ENCODE assay signal across 1 cellular context in the genomic region with DNA sequence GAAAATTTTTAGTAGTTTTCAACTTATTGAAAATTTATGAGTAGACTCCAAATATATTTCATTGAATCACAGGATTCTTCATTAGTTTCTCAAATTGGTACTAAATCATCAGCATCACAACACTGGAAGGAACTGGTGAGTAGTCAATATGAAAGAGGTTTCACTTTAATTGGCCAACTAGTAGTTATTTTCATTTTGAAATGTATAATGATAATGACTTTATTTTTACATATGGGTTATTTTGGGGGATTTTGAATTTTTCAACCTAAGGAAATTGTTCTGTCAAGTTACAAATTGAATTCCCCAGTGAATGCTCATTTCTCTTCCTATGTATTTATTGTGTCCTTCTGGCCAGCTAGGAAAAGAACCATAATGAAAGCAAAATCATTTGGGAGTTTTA.
TF ChIP-seq lines count a peak whose summit lies in the region.

No MANE protein-coding gene starts in this region.

TF ChIP-seq in GM12878, 131 proteins besides CTCF, POLR2A, EP300 and RAD21 (continued from another document):
- TF ChIP-seq, protein P1, sequence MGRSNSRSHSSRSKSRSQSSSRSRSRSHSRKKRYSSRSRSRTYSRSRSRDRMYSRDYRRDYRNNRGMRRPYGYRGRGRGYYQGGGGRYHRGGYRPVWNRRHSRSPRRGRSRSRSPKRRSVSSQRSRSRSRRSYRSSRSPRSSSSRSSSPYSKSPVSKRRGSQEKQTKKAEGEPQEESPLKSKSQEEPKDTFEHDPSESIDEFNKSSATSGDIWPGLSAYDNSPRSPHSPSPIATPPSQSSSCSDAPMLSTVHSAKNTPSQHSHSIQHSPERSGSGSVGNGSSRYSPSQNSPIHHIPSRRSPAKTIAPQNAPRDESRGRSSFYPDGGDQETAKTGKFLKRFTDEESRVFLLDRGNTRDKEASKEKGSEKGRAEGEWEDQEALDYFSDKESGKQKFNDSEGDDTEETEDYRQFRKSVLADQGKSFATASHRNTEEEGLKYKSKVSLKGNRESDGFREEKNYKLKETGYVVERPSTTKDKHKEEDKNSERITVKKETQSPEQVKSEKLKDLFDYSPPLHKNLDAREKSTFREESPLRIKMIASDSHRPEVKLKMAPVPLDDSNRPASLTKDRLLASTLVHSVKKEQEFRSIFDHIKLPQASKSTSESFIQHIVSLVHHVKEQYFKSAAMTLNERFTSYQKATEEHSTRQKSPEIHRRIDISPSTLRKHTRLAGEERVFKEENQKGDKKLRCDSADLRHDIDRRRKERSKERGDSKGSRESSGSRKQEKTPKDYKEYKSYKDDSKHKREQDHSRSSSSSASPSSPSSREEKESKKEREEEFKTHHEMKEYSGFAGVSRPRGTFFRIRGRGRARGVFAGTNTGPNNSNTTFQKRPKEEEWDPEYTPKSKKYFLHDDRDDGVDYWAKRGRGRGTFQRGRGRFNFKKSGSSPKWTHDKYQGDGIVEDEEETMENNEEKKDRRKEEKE (IDR thresholded peaks at IDR 0.05), result no peak
- TF ChIP-seq BCL11A (IDR thresholded peaks at IDR 0.05; ENCODE audit: low read depth, low read length), result 0 out of 2 replicates have a peak, but pooled peaks have one; percentile 45
- no peak for TF ChIP-seq SREBF2 (IDR thresholded peaks at IDR 0.05; ENCODE audit: low read length)
- TF ChIP-seq RB1 (IDR thresholded peaks at IDR 0.05; ENCODE audit: borderline replicate concordance), result no peak
- peak; percentile 8; the same call in 1 of the 2 replicates for TF ChIP-seq IKZF1 (conservative IDR thresholded peaks at IDR 0.05)
- no peak for TF ChIP-seq SMARCA5 (IDR thresholded peaks at IDR 0.05)
- no peak for TF ChIP-seq TCF7 (IDR thresholded peaks at IDR 0.05; ENCODE audit: borderline replicate concordance)
- TF ChIP-seq RELA (IDR thresholded peaks at IDR 0.05; ENCODE audit: borderline replicate concordance, partially characterized antibody), result peak; percentile 61
- TF ChIP-seq ZNF217 (IDR thresholded peaks at IDR 0.05), result 0 out of 2 replicates have a peak, but pooled peaks have one; percentile 35
- peak; percentile 42; the same call in 1 of the 2 replicates for TF ChIP-seq SPI1 (IDR thresholded peaks at IDR 0.05; ENCODE audit: borderline replicate concordance, insufficient read depth, low read depth, low read length)
- TF ChIP-seq SREBF1 (IDR thresholded peaks at IDR 0.05; ENCODE audit: low read length), result no peak
- no peak for TF ChIP-seq CHD2 (IDR thresholded peaks at IDR 0.05; ENCODE audit: borderline replicate concordance, low read depth, low read length)
- TF ChIP-seq BACH1 (IDR thresholded peaks at IDR 0.05; ENCODE audit: borderline replicate concordance), result no peak
- TF ChIP-seq MXI1 (IDR thresholded peaks at IDR 0.05; ENCODE audit: low read depth, low read length), result no peak
- TF ChIP-seq MYC (IDR thresholded peaks at IDR 0.05; ENCODE audit: insufficient read depth, insufficient read length, insufficient replicate concordance, low read length, severe bottlenecking), result no peak
- TF ChIP-seq MTA3 (IDR thresholded peaks at IDR 0.05; ENCODE audit: borderline replicate concordance, low read length), result no peak
- TF ChIP-seq, protein P2, sequence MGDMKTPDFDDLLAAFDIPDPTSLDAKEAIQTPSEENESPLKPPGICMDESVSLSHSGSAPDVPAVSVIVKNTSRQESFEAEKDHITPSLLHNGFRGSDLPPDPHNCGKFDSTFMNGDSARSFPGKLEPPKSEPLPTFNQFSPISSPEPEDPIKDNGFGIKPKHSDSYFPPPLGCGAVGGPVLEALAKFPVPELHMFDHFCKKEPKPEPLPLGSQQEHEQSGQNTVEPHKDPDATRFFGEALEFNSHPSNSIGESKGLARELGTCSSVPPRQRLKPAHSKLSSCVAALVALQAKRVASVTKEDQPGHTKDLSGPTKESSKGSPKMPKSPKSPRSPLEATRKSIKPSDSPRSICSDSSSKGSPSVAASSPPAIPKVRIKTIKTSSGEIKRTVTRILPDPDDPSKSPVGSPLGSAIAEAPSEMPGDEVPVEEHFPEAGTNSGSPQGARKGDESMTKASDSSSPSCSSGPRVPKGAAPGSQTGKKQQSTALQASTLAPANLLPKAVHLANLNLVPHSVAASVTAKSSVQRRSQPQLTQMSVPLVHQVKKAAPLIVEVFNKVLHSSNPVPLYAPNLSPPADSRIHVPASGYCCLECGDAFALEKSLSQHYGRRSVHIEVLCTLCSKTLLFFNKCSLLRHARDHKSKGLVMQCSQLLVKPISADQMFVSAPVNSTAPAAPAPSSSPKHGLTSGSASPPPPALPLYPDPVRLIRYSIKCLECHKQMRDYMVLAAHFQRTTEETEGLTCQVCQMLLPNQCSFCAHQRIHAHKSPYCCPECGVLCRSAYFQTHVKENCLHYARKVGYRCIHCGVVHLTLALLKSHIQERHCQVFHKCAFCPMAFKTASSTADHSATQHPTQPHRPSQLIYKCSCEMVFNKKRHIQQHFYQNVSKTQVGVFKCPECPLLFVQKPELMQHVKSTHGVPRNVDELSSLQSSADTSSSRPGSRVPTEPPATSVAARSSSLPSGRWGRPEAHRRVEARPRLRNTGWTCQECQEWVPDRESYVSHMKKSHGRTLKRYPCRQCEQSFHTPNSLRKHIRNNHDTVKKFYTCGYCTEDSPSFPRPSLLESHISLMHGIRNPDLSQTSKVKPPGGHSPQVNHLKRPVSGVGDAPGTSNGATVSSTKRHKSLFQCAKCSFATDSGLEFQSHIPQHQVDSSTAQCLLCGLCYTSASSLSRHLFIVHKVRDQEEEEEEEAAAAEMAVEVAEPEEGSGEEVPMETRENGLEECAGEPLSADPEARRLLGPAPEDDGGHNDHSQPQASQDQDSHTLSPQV (IDR thresholded peaks at IDR 0.05), result no peak
- no peak for TF ChIP-seq TCF12 (IDR thresholded peaks at IDR 0.05; ENCODE audit: low read depth, low read length)
- TF ChIP-seq MEF2A (IDR thresholded peaks at IDR 0.05; ENCODE audit: insufficient read depth, low read depth, low read length), result peak; percentile 87
- TF ChIP-seq TCF3 (IDR thresholded peaks at IDR 0.05; ENCODE audit: borderline replicate concordance, insufficient read depth, low read depth, low read length), result no peak
- TF ChIP-seq MYB (IDR thresholded peaks at IDR 0.05; ENCODE audit: borderline replicate concordance, low read depth, low read length), result no peak
- peak; percentile 74 for TF ChIP-seq JUNB (IDR thresholded peaks at IDR 0.05)
- TF ChIP-seq, protein P3, sequence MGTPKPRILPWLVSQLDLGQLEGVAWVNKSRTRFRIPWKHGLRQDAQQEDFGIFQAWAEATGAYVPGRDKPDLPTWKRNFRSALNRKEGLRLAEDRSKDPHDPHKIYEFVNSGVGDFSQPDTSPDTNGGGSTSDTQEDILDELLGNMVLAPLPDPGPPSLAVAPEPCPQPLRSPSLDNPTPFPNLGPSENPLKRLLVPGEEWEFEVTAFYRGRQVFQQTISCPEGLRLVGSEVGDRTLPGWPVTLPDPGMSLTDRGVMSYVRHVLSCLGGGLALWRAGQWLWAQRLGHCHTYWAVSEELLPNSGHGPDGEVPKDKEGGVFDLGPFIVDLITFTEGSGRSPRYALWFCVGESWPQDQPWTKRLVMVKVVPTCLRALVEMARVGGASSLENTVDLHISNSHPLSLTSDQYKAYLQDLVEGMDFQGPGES (IDR thresholded peaks at IDR 0.05), result no peak
- peak; percentile 74 for TF ChIP-seq MEF2B (IDR thresholded peaks at IDR 0.05; ENCODE audit: partially characterized antibody, poor library complexity, severe bottlenecking)
- no peak for TF ChIP-seq SUPT20H (IDR thresholded peaks at IDR 0.05; ENCODE audit: borderline replicate concordance, control insufficient read depth, low read depth, low read length)
- TF ChIP-seq, protein P4, sequence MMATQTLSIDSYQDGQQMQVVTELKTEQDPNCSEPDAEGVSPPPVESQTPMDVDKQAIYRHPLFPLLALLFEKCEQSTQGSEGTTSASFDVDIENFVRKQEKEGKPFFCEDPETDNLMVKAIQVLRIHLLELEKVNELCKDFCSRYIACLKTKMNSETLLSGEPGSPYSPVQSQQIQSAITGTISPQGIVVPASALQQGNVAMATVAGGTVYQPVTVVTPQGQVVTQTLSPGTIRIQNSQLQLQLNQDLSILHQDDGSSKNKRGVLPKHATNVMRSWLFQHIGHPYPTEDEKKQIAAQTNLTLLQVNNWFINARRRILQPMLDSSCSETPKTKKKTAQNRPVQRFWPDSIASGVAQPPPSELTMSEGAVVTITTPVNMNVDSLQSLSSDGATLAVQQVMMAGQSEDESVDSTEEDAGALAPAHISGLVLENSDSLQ (IDR thresholded peaks at IDR 0.05), result no peak
- TF ChIP-seq ZSCAN29 (IDR thresholded peaks at IDR 0.05), result no peak
- TF ChIP-seq, protein P5, sequence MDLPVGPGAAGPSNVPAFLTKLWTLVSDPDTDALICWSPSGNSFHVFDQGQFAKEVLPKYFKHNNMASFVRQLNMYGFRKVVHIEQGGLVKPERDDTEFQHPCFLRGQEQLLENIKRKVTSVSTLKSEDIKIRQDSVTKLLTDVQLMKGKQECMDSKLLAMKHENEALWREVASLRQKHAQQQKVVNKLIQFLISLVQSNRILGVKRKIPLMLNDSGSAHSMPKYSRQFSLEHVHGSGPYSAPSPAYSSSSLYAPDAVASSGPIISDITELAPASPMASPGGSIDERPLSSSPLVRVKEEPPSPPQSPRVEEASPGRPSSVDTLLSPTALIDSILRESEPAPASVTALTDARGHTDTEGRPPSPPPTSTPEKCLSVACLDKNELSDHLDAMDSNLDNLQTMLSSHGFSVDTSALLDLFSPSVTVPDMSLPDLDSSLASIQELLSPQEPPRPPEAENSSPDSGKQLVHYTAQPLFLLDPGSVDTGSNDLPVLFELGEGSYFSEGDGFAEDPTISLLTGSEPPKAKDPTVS (IDR thresholded peaks at IDR 0.05; ENCODE audit: low read depth, low read length), result no peak
- TF ChIP-seq RUNX3 (IDR thresholded peaks at IDR 0.05; ENCODE audit: low read length), result peak; percentile 59; the same call in 1 of the 2 replicates
- TF ChIP-seq FOXM1 (IDR thresholded peaks at IDR 0.05; ENCODE audit: low read depth, low read length), result peak; percentile 56; the same call in 1 of the 2 replicates
- no peak for TF ChIP-seq CHD1 (IDR thresholded peaks at IDR 0.05; ENCODE audit: low read depth, low read length)
- no peak for TF ChIP-seq PML (IDR thresholded peaks at IDR 0.05; ENCODE audit: low read length)
- TF ChIP-seq, protein P6, sequence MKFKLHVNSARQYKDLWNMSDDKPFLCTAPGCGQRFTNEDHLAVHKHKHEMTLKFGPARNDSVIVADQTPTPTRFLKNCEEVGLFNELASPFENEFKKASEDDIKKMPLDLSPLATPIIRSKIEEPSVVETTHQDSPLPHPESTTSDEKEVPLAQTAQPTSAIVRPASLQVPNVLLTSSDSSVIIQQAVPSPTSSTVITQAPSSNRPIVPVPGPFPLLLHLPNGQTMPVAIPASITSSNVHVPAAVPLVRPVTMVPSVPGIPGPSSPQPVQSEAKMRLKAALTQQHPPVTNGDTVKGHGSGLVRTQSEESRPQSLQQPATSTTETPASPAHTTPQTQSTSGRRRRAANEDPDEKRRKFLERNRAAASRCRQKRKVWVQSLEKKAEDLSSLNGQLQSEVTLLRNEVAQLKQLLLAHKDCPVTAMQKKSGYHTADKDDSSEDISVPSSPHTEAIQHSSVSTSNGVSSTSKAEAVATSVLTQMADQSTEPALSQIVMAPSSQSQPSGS (IDR thresholded peaks at IDR 0.05; ENCODE audit: low read length), result 0 out of 2 replicates have a peak, but pooled peaks have one; percentile 13
- TF ChIP-seq, protein P7, sequence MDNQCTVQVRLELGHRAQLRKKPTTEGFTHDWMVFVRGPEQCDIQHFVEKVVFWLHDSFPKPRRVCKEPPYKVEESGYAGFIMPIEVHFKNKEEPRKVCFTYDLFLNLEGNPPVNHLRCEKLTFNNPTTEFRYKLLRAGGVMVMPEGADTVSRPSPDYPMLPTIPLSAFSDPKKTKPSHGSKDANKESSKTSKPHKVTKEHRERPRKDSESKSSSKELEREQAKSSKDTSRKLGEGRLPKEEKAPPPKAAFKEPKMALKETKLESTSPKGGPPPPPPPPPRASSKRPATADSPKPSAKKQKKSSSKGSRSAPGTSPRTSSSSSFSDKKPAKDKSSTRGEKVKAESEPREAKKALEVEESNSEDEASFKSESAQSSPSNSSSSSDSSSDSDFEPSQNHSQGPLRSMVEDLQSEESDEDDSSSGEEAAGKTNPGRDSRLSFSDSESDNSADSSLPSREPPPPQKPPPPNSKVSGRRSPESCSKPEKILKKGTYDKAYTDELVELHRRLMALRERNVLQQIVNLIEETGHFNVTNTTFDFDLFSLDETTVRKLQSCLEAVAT (IDR thresholded peaks at IDR 0.05), result no peak
- no peak for TF ChIP-seq DPF2 (IDR thresholded peaks at IDR 0.05)
- no peak for TF ChIP-seq CBFB (IDR thresholded peaks at IDR 0.05; ENCODE audit: low read depth)
- TF ChIP-seq LARP7 (IDR thresholded peaks at IDR 0.05), result no peak
- TF ChIP-seq, protein P8, sequence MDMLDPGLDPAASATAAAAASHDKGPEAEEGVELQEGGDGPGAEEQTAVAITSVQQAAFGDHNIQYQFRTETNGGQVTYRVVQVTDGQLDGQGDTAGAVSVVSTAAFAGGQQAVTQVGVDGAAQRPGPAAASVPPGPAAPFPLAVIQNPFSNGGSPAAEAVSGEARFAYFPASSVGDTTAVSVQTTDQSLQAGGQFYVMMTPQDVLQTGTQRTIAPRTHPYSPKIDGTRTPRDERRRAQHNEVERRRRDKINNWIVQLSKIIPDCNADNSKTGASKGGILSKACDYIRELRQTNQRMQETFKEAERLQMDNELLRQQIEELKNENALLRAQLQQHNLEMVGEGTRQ (IDR thresholded peaks at IDR 0.05; ENCODE audit: borderline replicate concordance, low read depth, low read length), result no peak
- peak; percentile 28; the same call in 1 of the 2 replicates for TF ChIP-seq NFIC (IDR thresholded peaks at IDR 0.05; ENCODE audit: low read depth, low read length)
- TF ChIP-seq NR2C1 (IDR thresholded peaks at IDR 0.05), result no peak
- TF ChIP-seq RFX5 (IDR thresholded peaks at IDR 0.05; ENCODE audit: low read depth, low read length), result no peak
- TF ChIP-seq, protein P9, sequence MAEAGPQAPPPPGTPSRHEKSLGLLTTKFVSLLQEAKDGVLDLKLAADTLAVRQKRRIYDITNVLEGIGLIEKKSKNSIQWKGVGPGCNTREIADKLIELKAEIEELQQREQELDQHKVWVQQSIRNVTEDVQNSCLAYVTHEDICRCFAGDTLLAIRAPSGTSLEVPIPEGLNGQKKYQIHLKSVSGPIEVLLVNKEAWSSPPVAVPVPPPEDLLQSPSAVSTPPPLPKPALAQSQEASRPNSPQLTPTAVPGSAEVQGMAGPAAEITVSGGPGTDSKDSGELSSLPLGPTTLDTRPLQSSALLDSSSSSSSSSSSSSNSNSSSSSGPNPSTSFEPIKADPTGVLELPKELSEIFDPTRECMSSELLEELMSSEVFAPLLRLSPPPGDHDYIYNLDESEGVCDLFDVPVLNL (IDR thresholded peaks at IDR 0.05; ENCODE audit: low read depth, low read length), result no peak
- peak; percentile 37; the same call in 1 of the 2 replicates for TF ChIP-seq CREM (IDR thresholded peaks at IDR 0.05; ENCODE audit: low read depth)
- no peak for TF ChIP-seq STAT1 (conservative IDR thresholded peaks at IDR 0.05)
- no peak for TF ChIP-seq HDGF (IDR thresholded peaks at IDR 0.05)
- TF ChIP-seq, protein P10, sequence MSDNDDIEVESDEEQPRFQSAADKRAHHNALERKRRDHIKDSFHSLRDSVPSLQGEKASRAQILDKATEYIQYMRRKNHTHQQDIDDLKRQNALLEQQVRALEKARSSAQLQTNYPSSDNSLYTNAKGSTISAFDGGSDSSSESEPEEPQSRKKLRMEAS (IDR thresholded peaks at IDR 0.05; ENCODE audit: low read depth, low read length), result no peak
- peak; percentile 96 for TF ChIP-seq MTA2 (IDR thresholded peaks at IDR 0.05; ENCODE audit: low read depth)
- no peak for TF ChIP-seq NFYA (IDR thresholded peaks at IDR 0.05; ENCODE audit: borderline replicate concordance, low read depth, low read length)
- no peak for TF ChIP-seq SMAD5 (IDR thresholded peaks at IDR 0.05; ENCODE audit: low read depth)
